Comparison of ENCODE assay signal across 8 cellular contexts in the genomic region with DNA sequence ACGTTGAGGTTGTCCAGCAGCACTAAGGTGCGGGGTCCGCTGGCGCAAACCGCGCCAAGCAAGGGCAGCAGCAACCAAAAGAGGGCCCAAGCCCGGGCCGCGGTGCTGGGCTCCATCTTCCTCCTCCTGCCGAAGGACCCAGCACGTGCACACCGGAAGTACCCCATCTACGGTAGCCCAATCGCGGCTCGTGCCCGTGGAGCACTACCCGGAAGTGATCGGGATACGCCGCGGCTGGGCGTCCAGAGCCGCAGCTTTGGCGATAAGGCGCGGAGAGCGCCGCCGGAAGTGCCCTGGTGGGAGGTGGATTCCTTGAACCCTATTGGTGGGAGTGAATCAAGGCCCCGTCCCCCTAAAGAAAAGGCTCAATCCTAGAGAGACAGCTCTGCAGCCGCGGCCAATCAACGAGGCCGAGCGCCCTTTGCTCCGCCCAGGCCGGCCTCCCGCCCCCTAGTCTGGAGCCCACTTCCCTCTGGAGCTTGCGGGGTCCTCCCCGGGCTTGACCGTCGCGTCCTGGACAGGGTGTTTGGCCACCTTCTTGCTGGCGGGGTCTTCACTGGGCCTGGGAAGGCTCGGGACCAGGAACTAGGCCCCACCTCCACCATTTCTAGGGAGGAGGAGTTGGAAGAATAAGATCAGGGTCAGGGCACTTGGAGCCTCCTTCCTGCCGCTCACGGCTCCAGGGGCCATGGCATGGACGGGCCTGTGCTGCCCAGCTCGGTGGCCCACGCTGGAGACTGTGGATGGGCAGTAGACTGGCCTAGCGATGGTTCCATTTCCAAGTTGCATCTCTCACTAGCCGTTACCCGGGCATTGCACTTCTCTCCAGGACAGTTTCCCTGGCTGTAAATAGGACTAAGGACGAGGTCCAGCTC. TPM values are rescaled to one million over a fixed set of nuclear protein-coding genes. Genes with fewer than 3 reads are reported as not detected.
DNase-seq lines count a peak whose midpoint lies in the region; ATAC-seq and TF ChIP-seq lines count a peak whose summit lies in the region.

A gene (minus strand): TSS at position 135 of the 875 bp plus-strand sequence. CDS start 19 bp downstream, at position 116.

- no peaks in the 10 kb centered on the region for H3K9me3 ChIP-seq in heart right ventricle

- DNase-seq in NCI-H1436 treated with DMSO at 0.1 percent for 48 hours (lab: John Stamatoyannopoulos, UW) (peak; percentile 93), T-helper 1 cell (peak; percentile 87 to 99 (median 91)), amniotic epithelial cell (ENCODE audit: low read depth) (peak; percentile 98), heart right ventricle (peak; percentile 96), posterior vena cava (ENCODE audit: low spot score) (peak; percentile 98), ureter (ENCODE audit: low spot score) (peak; percentile 98)

- 1 to 2% methylated on average over 55 of the region's 55 CpGs for WGBS in heart right ventricle, 2 donors

- TF ChIP-seq CTCF in GM12875 (IDR thresholded peaks at IDR 0.05; ENCODE audit: borderline replicate concordance, insufficient read depth, low read depth, low read length) (peak; percentile 46), heart right ventricle (IDR thresholded peaks at IDR 0.05) (peak in 8 of 9 donors; percentile 18 to 79 (median 50))

- peak within 1 kb of the TSS; percentile 89 for H3K4me3 ChIP-seq in GM12875 (ENCODE audit: low read depth, low read length)
- peak within 1 kb of the TSS; percentile 65 to 97 (median 82) for H3K4me3 ChIP-seq in heart right ventricle

- ATAC-seq in HG02840 (IDR thresholded peaks at IDR 0.05; ENCODE audit: low FRiP score, unreplicated experiment) (peak; percentile 98), heart right ventricle (peak; percentile 94 to 97 (median 96))

- no peaks in the 10 kb centered on the region for H3K27me3 ChIP-seq in heart right ventricle

- peak within 1 kb of the TSS; percentile 70 to 94 (median 90) for H3K27ac ChIP-seq in heart right ventricle

- peaks cover 4 to 65% (median 44%) of the 10 kb centered on the region in 9 donors for H3K4me1 ChIP-seq in heart right ventricle

- intact Hi-C loops in heart right ventricle (cut with DNase I) (no loop called here), posterior vena cava (cut with DNase I) (no loop called here)

- peaks cover 0 to 41% (median 8%) of the 10 kb centered on the region in 9 donors for H3K36me3 ChIP-seq in heart right ventricle

RNA-seq across cellular contexts. Expression of the gene that starts here (rescaled TPM):
- total RNA-seq in heart right ventricle (100 to 1,000 TPM; 104 to 178 (median 124) TPM), posterior vena cava (100 to 1,000 TPM; 118 to 164 TPM), ureter (163 TPM)
- polyA plus RNA-seq in heart right ventricle: 100 to 1,000 TPM in 1 of 2 donors, 10 to 100 TPM in 1; 98.8 to 222 TPM

Comparison
In these comparisons a context has a peak if more than half of its experiments do, and no peak if none do; other contexts are left out.
1. Peak in every context shown above with its lines: DNase-seq, ATAC-seq, H3K4me3 ChIP-seq and H3K27ac ChIP-seq.